In genomic region chr22:21517374-21517773, GRCh38 we compare ENCODE assay signal across 10 cellular contexts. TPM values are rescaled to one million over a fixed set of nuclear protein-coding genes. Genes with fewer than 3 reads are reported as not detected.
A peak's percentile ranks its signal among the peaks of the same experiment; 100 is the strongest.
DNase-seq lines count a peak whose midpoint lies in the region; ATAC-seq and TF ChIP-seq lines count a peak whose summit lies in the region.
"Not testable (repeated sequence)": the region's sequence is repeated elsewhere in the genome, so short reads cannot be mapped to it uniquely, and the experiment has no call there.
"Had no signal": no experiment of that assay in that cellular context is flagged by ENCODE, and none has a peak within 500 bp of the region (broad histone marks: within the 10 kb centered on the region; RNA-seq: fewer than 3 reads in every experiment).

No MANE protein-coding gene starts in this region.

- H3K4me1 Mint-ChIP-seq in CD8-positive, alpha-beta T cell (ENCODE audit: low read depth): not testable (repeated sequence)

- DNase-seq in CD8-positive, alpha-beta T cell: peak in 2 of 7 experiments; percentile 68 to 77
- not testable (repeated sequence) for DNase-seq in Panc1 (ENCODE audit: low read depth, low spot score); left ventricle myocardium superior
- peak; percentile 46 for DNase-seq in activated T-helper 1 cell treated with Interleukin-2 at 50 U/mL for 16 hours (ENCODE audit: low read depth)
- DNase-seq in stimulated activated CD8-positive, alpha-beta memory T cell treated with anti-CD3 and anti-CD28 coated beads, Interleukin-12 subunit alpha, Interleukin-12 subunit beta, amount 100 ng/mL, for 4 hours (ENCODE audit: low read depth): peak; percentile 55

- not testable (repeated sequence) for H3K27me3 ChIP-seq in CD8-positive, alpha-beta T cell (ENCODE audit: insufficient read depth, low read length); Panc1 (ENCODE audit: control insufficient read depth, insufficient read depth, low read length)

- H3K4me1 ChIP-seq in CD8-positive, alpha-beta T cell (ENCODE audit: insufficient read depth, low read length); Panc1 (ENCODE audit: control insufficient read depth, insufficient read depth, low read length): not testable (repeated sequence)

- in situ Hi-C loops in Panc1 (cut with HindIII; ENCODE audit: low pct_unique_long_range_greater_than_20kb, low sequenced_read_pairs): not testable (repeated sequence)

- H3K27ac ChIP-seq in CD8-positive, alpha-beta T cell (ENCODE audit: low read depth, low read length); Panc1 (ENCODE audit: low read length): not testable (repeated sequence)

- peak; percentile 80 for ATAC-seq in CD8-positive, alpha-beta T cell
- ATAC-seq in GM19397 (IDR thresholded peaks at IDR 0.05; ENCODE audit: unreplicated experiment) (peak; percentile 87), HG02571 (IDR thresholded peaks at IDR 0.05; ENCODE audit: unreplicated experiment) (peak; percentile 81), HG03095 (IDR thresholded peaks at IDR 0.05; ENCODE audit: unreplicated experiment) (peak; percentile 83), Panc1 (peak; percentile 78), left ventricle myocardium superior (peak; percentile 87)

- not testable (repeated sequence) for H3K4me3 Mint-ChIP-seq in CD8-positive, alpha-beta T cell

- CTCF ChIA-PET in CD8-positive, alpha-beta T cell (lab: Charles Lee); Panc1 (lab: Charles Lee): not testable (repeated sequence)

- H3K4me3 ChIP-seq in CD8-positive, alpha-beta T cell (ENCODE audit: low read depth, low read length); Panc1 (ENCODE audit: low read depth in 2 of 2, low read length in 2 of 2): not testable (repeated sequence)

- H3K36me3 Mint-ChIP-seq in CD8-positive, alpha-beta T cell: not testable (repeated sequence)

- H3K27ac Mint-ChIP-seq in CD8-positive, alpha-beta T cell: not testable (repeated sequence)

- POLR2A ChIA-PET in CD8-positive, alpha-beta T cell (lab: Charles Lee); Panc1 (lab: Charles Lee): not testable (repeated sequence)

- H3K27me3 Mint-ChIP-seq in CD8-positive, alpha-beta T cell (ENCODE audit: low read depth): not testable (repeated sequence)

- H3K36me3 ChIP-seq in CD8-positive, alpha-beta T cell (ENCODE audit: insufficient read depth, low read length); Panc1 (ENCODE audit: control insufficient read depth, insufficient read depth, low read length): not testable (repeated sequence)

- not testable (repeated sequence) for BruUV-seq in Panc1 (replicated peaks; lab: Mats Ljungman, UMichigan)

- not testable (repeated sequence) for H3K9me3 ChIP-seq in CD8-positive, alpha-beta T cell (ENCODE audit: low read length); Panc1 (ENCODE audit: control insufficient read depth, insufficient read depth, low read depth, low read length)

- not testable (repeated sequence) for H3K9me3 Mint-ChIP-seq in CD8-positive, alpha-beta T cell

- TF ChIP-seq CTCF in CD8-positive, alpha-beta T cell (IDR thresholded peaks at IDR 0.05); Panc1 (IDR thresholded peaks at IDR 0.05): not testable (repeated sequence)

- intact Hi-C loops in CD8-positive, alpha-beta T cell (cut with DNase I, micrococcal nuclease); Panc1 (cut with micrococcal nuclease; ENCODE audit: unreplicated experiment); left ventricle myocardium superior (cut with micrococcal nuclease): not testable (repeated sequence)

RNA-seq across cellular contexts. Expression of gene RIMBP3C, which starts 33.9 kb away (rescaled TPM):
- total RNA-seq in CD8-positive, alpha-beta T cell: not detected
- total RNA-seq in Panc1 (2021; ENCODE audit: unreplicated experiment) (0.90 TPM), left ventricle myocardium superior (not detected)
- polyA plus RNA-seq in Panc1 (2012; ENCODE audit: insufficient read length): 1.7 TPM
- total RNA-seq: pulmonary artery endothelial cell, RPMI7951 had no signal

RNA-seq across cellular contexts. Expression of gene UBE2L3, which starts 50.1 kb away (rescaled TPM):
- 10 to 100 TPM; 20.7 to 22.4 TPM for total RNA-seq in CD8-positive, alpha-beta T cell
- 51.1 TPM for total RNA-seq in Panc1 (2021; ENCODE audit: unreplicated experiment)
- 39.7 TPM for polyA plus RNA-seq in Panc1 (2012; ENCODE audit: insufficient read length)
- 51.6 TPM for total RNA-seq in left ventricle myocardium superior

RNA-seq across cellular contexts. Expression of gene TMEM191C, which starts 50.2 kb away (rescaled TPM):
- 1 to 10 TPM; 2.6 to 2.8 TPM for total RNA-seq in CD8-positive, alpha-beta T cell
- total RNA-seq in Panc1 (2021; ENCODE audit: unreplicated experiment) (2.9 TPM), left ventricle myocardium superior (0.74 TPM)
- polyA plus RNA-seq in Panc1 (2012; ENCODE audit: insufficient read length): 1.4 TPM
